14 cellular contexts compared by ENCODE assay signal in genomic region chr18:58362829-58363231, GRCh38.
A peak's percentile ranks its signal among the peaks of the same experiment; 100 is the strongest.
DNase-seq lines count a peak whose midpoint lies in the region; ATAC-seq and TF ChIP-seq lines count a peak whose summit lies in the region.
"Had no signal": no experiment of that assay in that cellular context is flagged by ENCODE, and none has a peak within 500 bp of the region (broad histone marks: within the 10 kb centered on the region; RNA-seq: fewer than 3 reads in every experiment).

No MANE protein-coding gene starts in this region.

- peaks cover 50% of the 10 kb centered on the region for H3F3A ChIP-seq in GM23248 (ENCODE audit: insufficient read depth)

- peak overlapping the region; percentile 56 for H2AFZ ChIP-seq in GM23248

- ATAC-seq in foreskin keratinocyte (no peak), GM18520 (IDR thresholded peaks at IDR 0.05; ENCODE audit: unreplicated experiment) (no peak)

- 94 to 100% methylated on average over 2 of the region's 2 CpGs for WGBS in GM23248 (ENCODE audit: low coverage in 1 of 2, low lambda C conversion rate in 2 of 2, missing lambda C conversion rate in 2 of 2), 2 experiments

- H3K27me3 ChIP-seq in GM23248 (replicated peaks; ENCODE audit: insufficient read depth) (no peaks in the 10 kb centered on the region), adipocyte (replicated peaks; ENCODE audit: control insufficient read depth, insufficient read depth, low read length) (no peaks in the 10 kb centered on the region), foreskin keratinocyte (no peaks in the 10 kb centered on the region), skeletal muscle tissue (ENCODE audit: control insufficient read depth in 3 of 3, insufficient read depth in 3 of 3, low read length in 3 of 3) (no peaks in the 10 kb centered on the region)

- no peaks in the 10 kb centered on the region for H4K20me1 ChIP-seq in GM23248 (ENCODE audit: insufficient read depth)

- TF ChIP-seq CTCF in foreskin keratinocyte (conservative IDR thresholded peaks at IDR 0.05): no peak

- H3K9ac ChIP-seq in GM23248 (peak overlapping the region; percentile 79), adipocyte (ENCODE audit: low read length) (peak overlapping the region; percentile 75), skeletal muscle tissue (ENCODE audit: low read depth in 1 of 3, low read length in 3 of 3) (no peak overlapping the region)

- H3K27ac ChIP-seq in GM23248 (peak overlapping the region; percentile 98), foreskin keratinocyte (peak overlapping the region; percentile 25), skeletal muscle tissue (ENCODE audit: low read depth, low read length) (peak overlapping the region; percentile 64)

- H3K4me2 ChIP-seq in GM23248 (ENCODE audit: unreplicated experiment): peak overlapping the region; percentile 66

- no peaks in the 10 kb centered on the region for H3K9me2 ChIP-seq in GM23248 (ENCODE audit: insufficient read depth)

- H3K4me3 ChIP-seq in GM23248 (0 out of 2 replicates have a peak overlapping the region, but pooled peaks have one; percentile 30), adipocyte (ENCODE audit: low read length) (peak overlapping the region; percentile 59), skeletal muscle tissue (ENCODE audit: low read length in 3 of 3) (no peak overlapping the region)

- H3K79me2 ChIP-seq in GM23248 (ENCODE audit: insufficient read depth): no peaks in the 10 kb centered on the region

- H3K36me3 ChIP-seq in GM23248 (ENCODE audit: low read depth) (no peaks in the 10 kb centered on the region), adipocyte (ENCODE audit: control insufficient read depth, insufficient read depth, low read length, severe bottlenecking) (no peaks in the 10 kb centered on the region), skeletal muscle tissue (ENCODE audit: control insufficient read depth in 3 of 3, insufficient read depth in 3 of 3, low read length in 3 of 3) (peaks cover 19 to 30% (median 21%) of the 10 kb centered on the region in 3 donors)

- H3K4me1 ChIP-seq in GM23248 (ENCODE audit: insufficient read depth): peaks cover 45% of the 10 kb centered on the region
- H3K4me1 ChIP-seq in adipocyte (ENCODE audit: control insufficient read depth, insufficient read depth, low read length): peaks cover 45% of the 10 kb centered on the region
- peaks cover 10% of the 10 kb centered on the region for H3K4me1 ChIP-seq in foreskin keratinocyte
- H3K4me1 ChIP-seq in skeletal muscle tissue (ENCODE audit: control insufficient read depth in 3 of 3, insufficient read depth in 3 of 3, low read length in 3 of 3): peaks cover 0 to 4% (median 0%) of the 10 kb centered on the region in 3 donors

- H3K9me3 ChIP-seq in GM23248 (ENCODE audit: low read depth) (no peaks in the 10 kb centered on the region), adipocyte (ENCODE audit: control insufficient read depth, low read length) (no peaks in the 10 kb centered on the region), skeletal muscle tissue (ENCODE audit: control insufficient read depth in 3 of 3, low read length in 3 of 3) (no peaks in the 10 kb centered on the region)

- DNase-seq in GM23248 (no peak), adipocyte (ENCODE audit: low read depth) (peak; percentile 45), foreskin keratinocyte (no peak), NCI-H748 treated with DMSO at 0.1 percent for 48 hours (lab: John Stamatoyannopoulos, UW) (no peak), DMS79 (lab: John Stamatoyannopoulos, UW) (no peak), epidermal melanocyte (ENCODE audit: insufficient read length, low spot score) (no peak)
- DNase-seq: activated CD4-positive, alpha-beta T cell treated with anti-CD3 and anti-CD28 coated beads, Interleukin-2, amount 50 U/mL, for 4 hours; activated gamma-delta T cell treated with Interleukin-2 at 50 U/mL for 16 hours; CD4-positive, alpha-beta memory T cell; GF-D8; NCI-H2171; stimulated activated naive CD4-positive, alpha-beta T cell treated with Interleukin-2 at 50 U/mL for 16 hours had no signal

- in situ Hi-C loops in GM23248 (cut with MboI): no loop called here

Comparison
In these comparisons a context has a peak if more than half of its experiments do, and no peak if none do; other contexts are left out.
1. H3K27ac ChIP-seq: peak in every context shown above with its lines; median percentile 98 in GM23248; 64 in skeletal muscle tissue; 25 in foreskin keratinocyte.
2. H3K4me3 ChIP-seq: peak in GM23248 (single experiment) and adipocyte (single experiment); none in skeletal muscle tissue (0 of 3).
3. H3K9ac ChIP-seq: peak in GM23248 (single experiment) and adipocyte (single experiment); none in skeletal muscle tissue (0 of 3).